In the genomic region with DNA sequence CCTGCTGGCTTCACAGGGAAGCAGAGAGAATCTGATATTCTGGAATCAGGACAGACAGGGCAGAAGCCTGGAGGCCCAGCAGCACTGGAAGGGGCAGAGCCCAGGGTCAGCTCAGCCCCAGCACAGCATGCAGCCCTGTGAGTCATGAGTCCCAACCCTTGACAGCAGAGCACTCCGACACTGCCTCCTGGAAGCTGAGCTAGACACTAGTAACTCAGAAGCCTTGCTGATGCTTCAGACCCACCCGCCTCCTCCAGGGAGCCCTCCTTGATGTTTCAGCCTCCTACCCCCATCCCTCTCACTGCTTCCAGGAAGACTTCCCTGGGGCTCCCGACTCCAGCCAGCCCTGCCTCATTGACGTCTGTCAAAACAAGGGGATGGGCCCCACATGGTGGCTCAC, we compare ENCODE assay signal across 13 cellular contexts. TPM values are rescaled to one million over a fixed set of nuclear protein-coding genes. Genes with fewer than 3 reads are reported as not detected.
A peak's percentile ranks its signal among the peaks of the same experiment; 100 is the strongest.
DNase-seq lines count a peak whose midpoint lies in the region; ATAC-seq and TF ChIP-seq lines count a peak whose summit lies in the region.
"Had no signal": no experiment of that assay in that cellular context is flagged by ENCODE, and none has a peak within 500 bp of the region (broad histone marks: within the 10 kb centered on the region; RNA-seq: fewer than 3 reads in every experiment).

No MANE protein-coding gene starts in this region.

- CTCF ChIA-PET in CD4-positive, alpha-beta T cell (lab: Charles Lee): no interaction called here
- CTCF ChIA-PET in naive thymus-derived CD4-positive, alpha-beta T cell (lab: Charles Lee): no interaction called here

- no peak overlapping the region for H3K27ac ChIP-seq in CD4-positive, alpha-beta T cell (ENCODE audit: low read depth, low read length)
- H3K27ac ChIP-seq in naive thymus-derived CD4-positive, alpha-beta T cell (ENCODE audit: low read depth, low read length): no peak overlapping the region

- peaks cover 10 to 20% of the 10 kb centered on the region in 2 donors for H3K4me1 ChIP-seq in naive thymus-derived CD4-positive, alpha-beta T cell (ENCODE audit: control insufficient read depth in 2 of 2, insufficient read depth in 2 of 2, low read length in 2 of 2)

- H3K36me3 Mint-ChIP-seq in CD4-positive, alpha-beta T cell (ENCODE audit: low read depth): peaks cover 6% of the 10 kb centered on the region
- peaks cover 0 to 17% (median 0%) of the 10 kb centered on the region in 5 donors for H3K36me3 Mint-ChIP-seq in naive thymus-derived CD4-positive, alpha-beta T cell

- no peaks in the 10 kb centered on the region for H3K27me3 Mint-ChIP-seq in CD4-positive, alpha-beta T cell
- H3K27me3 Mint-ChIP-seq in naive thymus-derived CD4-positive, alpha-beta T cell: no peaks in the 10 kb centered on the region

- no peaks in the 10 kb centered on the region for H3K27me3 ChIP-seq in CD4-positive, alpha-beta T cell (ENCODE audit: control insufficient read depth, insufficient read depth, low read length)
- no peaks in the 10 kb centered on the region for H3K27me3 ChIP-seq in naive thymus-derived CD4-positive, alpha-beta T cell (ENCODE audit: control insufficient read depth in 2 of 2, insufficient read depth in 2 of 2, low read length in 2 of 2)
- H3K27me3 ChIP-seq: esophagus muscularis mucosa had no signal

- TF ChIP-seq CTCF in CD4-positive, alpha-beta T cell (IDR thresholded peaks at IDR 0.05): no peak
- TF ChIP-seq CTCF in choroid plexus epithelial cell (conservative IDR thresholded peaks at IDR 0.05; ENCODE audit: low read depth, low read length): no peak

- intact Hi-C loops in CD4-positive, alpha-beta T cell (cut with DNase I, micrococcal nuclease): no loop called here
- intact Hi-C loops in naive thymus-derived CD4-positive, alpha-beta T cell (cut with micrococcal nuclease): no loop called here

- H3K4me3 Mint-ChIP-seq in CD4-positive, alpha-beta T cell: no peak overlapping the region
- peak overlapping the region in 5 of 10 donors; percentile 51 to 78 (median 74) for H3K4me3 Mint-ChIP-seq in naive thymus-derived CD4-positive, alpha-beta T cell

- H3K27ac Mint-ChIP-seq in CD4-positive, alpha-beta T cell: peak overlapping the region; percentile 85
- H3K27ac Mint-ChIP-seq in naive thymus-derived CD4-positive, alpha-beta T cell: peak overlapping the region in 5 of 9 donors; percentile 54 to 98 (median 87)

- H3K4me3 ChIP-seq in choroid plexus epithelial cell (ENCODE audit: low read depth, low read length): no peak overlapping the region
- H3K4me3 ChIP-seq in naive thymus-derived CD4-positive, alpha-beta T cell (ENCODE audit: low read length): no peak overlapping the region
- H3K4me3 ChIP-seq: esophagus muscularis mucosa had no signal

- no peaks in the 10 kb centered on the region for H3K9me3 Mint-ChIP-seq in CD4-positive, alpha-beta T cell
- no peaks in the 10 kb centered on the region for H3K9me3 Mint-ChIP-seq in naive thymus-derived CD4-positive, alpha-beta T cell

- peaks cover 0 to 22% (median 0%) of the 10 kb centered on the region in 3 experiments for H3K36me3 ChIP-seq in naive thymus-derived CD4-positive, alpha-beta T cell (ENCODE audit: control insufficient read depth in 2 of 3, insufficient read depth in 3 of 3, low read length in 3 of 3)

- no peak for DNase-seq in CD4-positive, alpha-beta T cell
- DNase-seq in MV-4-11 (lab: John Stamatoyannopoulos, UW) (peak; percentile 22), choroid plexus epithelial cell (ENCODE audit: low read depth) (peak; percentile 90), NCI-H146 (lab: John Stamatoyannopoulos, UW) (no peak), mucosa of gallbladder (ENCODE audit: low spot score) (no peak)
- no peak for DNase-seq in naive thymus-derived CD4-positive, alpha-beta T cell
- no peak for DNase-seq in activated naive CD4-positive, alpha-beta T cell (lab: John Stamatoyannopoulos, UW)
- DNase-seq: activated CD8-positive, alpha-beta memory T cell treated with anti-CD3 and anti-CD28 coated beads for 24 hours; DMS53; NCI-H526 treated with DMSO at 0.1 percent for 48 hours; small intestine had no signal

- POLR2A ChIA-PET in CD4-positive, alpha-beta T cell (lab: Charles Lee): no interaction called here
- POLR2A ChIA-PET in naive thymus-derived CD4-positive, alpha-beta T cell (lab: Charles Lee): no interaction called here

- ATAC-seq in CD4-positive, alpha-beta T cell (ENCODE audit: poor library complexity): no peak
- ATAC-seq in naive thymus-derived CD4-positive, alpha-beta T cell: peak; percentile 28
- no peak for ATAC-seq in GM21717 (IDR thresholded peaks at IDR 0.05; ENCODE audit: unreplicated experiment)

- H3K4me1 Mint-ChIP-seq in CD4-positive, alpha-beta T cell (ENCODE audit: low read depth): peaks cover 34% of the 10 kb centered on the region
- H3K4me1 Mint-ChIP-seq in naive thymus-derived CD4-positive, alpha-beta T cell: peaks cover 23 to 41% (median 32%) of the 10 kb centered on the region in 7 donors

- H3K9me3 ChIP-seq in CD4-positive, alpha-beta T cell (ENCODE audit: control insufficient read depth, low read length): no peaks in the 10 kb centered on the region
- no peaks in the 10 kb centered on the region for H3K9me3 ChIP-seq in naive thymus-derived CD4-positive, alpha-beta T cell (ENCODE audit: control insufficient read depth in 2 of 3, low read length in 3 of 3)
- H3K9me3 ChIP-seq: esophagus muscularis mucosa had no signal

RNA-seq across cellular contexts. Expression of a gene that starts 6.9 kb away (rescaled TPM):
- 1 to 10 TPM; 4.8 to 4.9 TPM for total RNA-seq in CD4-positive, alpha-beta T cell
- 10 to 100 TPM in 2 of 5 experiments, 1 to 10 TPM in 3; 4.8 to 12.5 (median 6.3) TPM for total RNA-seq in naive thymus-derived CD4-positive, alpha-beta T cell
- polyA plus RNA-seq in naive thymus-derived CD4-positive, alpha-beta T cell: 1 to 10 TPM; 2.3 to 3.2 TPM
- 6.6 TPM for total RNA-seq in mucosa of gallbladder

RNA-seq across cellular contexts. Expression of a gene that starts 30.3 kb away (rescaled TPM):
- 1 to 10 TPM in 1 of 2 experiments, under 1 TPM in 1; 0.34 to 1.0 TPM for total RNA-seq in CD4-positive, alpha-beta T cell
- 10 to 100 TPM in 1 of 5 experiments, 1 to 10 TPM in 1, under 1 TPM in 2, not detected in 1; 0.27 to 53.7 (median 2.7) TPM for total RNA-seq in naive thymus-derived CD4-positive, alpha-beta T cell
- not detected for polyA plus RNA-seq in naive thymus-derived CD4-positive, alpha-beta T cell
- total RNA-seq in mucosa of gallbladder: 2.8 TPM

RNA-seq across cellular contexts. Expression of a gene that starts 39.9 kb away (rescaled TPM):
- total RNA-seq in CD4-positive, alpha-beta T cell: 10 to 100 TPM; 25.0 to 29.5 TPM
- 10 to 100 TPM; 40.6 to 49.4 (median 46.7) TPM for total RNA-seq in naive thymus-derived CD4-positive, alpha-beta T cell
- 10 to 100 TPM in 1 of 2 donors, 1 to 10 TPM in 1; 7.8 to 14.7 TPM for polyA plus RNA-seq in naive thymus-derived CD4-positive, alpha-beta T cell
- total RNA-seq in mucosa of gallbladder: 39.0 TPM

Comparison
In these comparisons a context has a peak if more than half of its experiments do, and no peak if none do; other contexts are left out.
1. DNase-seq: peak in MV-4-11 (single experiment) and choroid plexus epithelial cell (single experiment); none in CD4-positive, alpha-beta T cell (0 of 10), naive thymus-derived CD4-positive, alpha-beta T cell (0 of 9), NCI-H146 (single experiment), mucosa of gallbladder (single experiment) and activated naive CD4-positive, alpha-beta T cell (0 of 4).